Comparison of ENCODE assay signal across 12 cellular contexts in genomic region chr9:15936316-15936869, GRCh38.
DNase-seq lines count a peak whose midpoint lies in the region; ATAC-seq and TF ChIP-seq lines count a peak whose summit lies in the region.
"Had no signal": no experiment of that assay in that cellular context is flagged by ENCODE, and none has a peak within 500 bp of the region (broad histone marks: within the 10 kb centered on the region; RNA-seq: fewer than 3 reads in every experiment).

No MANE protein-coding gene starts in this region.

- no peak for TF ChIP-seq CTCF in chondrocyte (IDR thresholded peaks at IDR 0.05)

- no peaks in the 10 kb centered on the region for H3K36me3 ChIP-seq in trophoblast cell (ENCODE audit: control insufficient read depth in 1 of 2, insufficient read depth in 2 of 2, low read length in 2 of 2)

- ATAC-seq in HG03469 (IDR thresholded peaks at IDR 0.05; ENCODE audit: unreplicated experiment), result no peak

- H3K9me3 ChIP-seq in trophoblast cell (ENCODE audit: insufficient read depth, low read depth, low read length), result no peaks in the 10 kb centered on the region

- H3K9ac ChIP-seq in trophoblast cell (ENCODE audit: low read length), result peak overlapping the region; percentile 18

- H3K79me2 ChIP-seq in trophoblast cell (ENCODE audit: control insufficient read depth, insufficient read depth, low read length, poor library complexity), result no peaks in the 10 kb centered on the region

- no peaks in the 10 kb centered on the region for H3K27me3 ChIP-seq in trophoblast cell (ENCODE audit: insufficient read depth, low read length)

- peaks cover 8% of the 10 kb centered on the region for H3K36me3 Mint-ChIP-seq in chondrocyte (ENCODE audit: low read depth)

- no peak overlapping the region for H2BK12ac ChIP-seq in trophoblast cell (ENCODE audit: low read length)

- no peak overlapping the region for H2BK120ac ChIP-seq in trophoblast cell (ENCODE audit: insufficient read depth, low read length, poor library complexity)

- no peak overlapping the region for H4K12ac ChIP-seq in trophoblast cell (ENCODE audit: low read depth, low read length)

- H3K18ac ChIP-seq in trophoblast cell (ENCODE audit: low read length), result no peak overlapping the region

- no peak overlapping the region for H3K4me3 Mint-ChIP-seq in chondrocyte (ENCODE audit: unreplicated experiment)

- H2AFZ ChIP-seq in trophoblast cell (ENCODE audit: insufficient read depth, low read length, poor library complexity), result no peak overlapping the region

- H3K79me1 ChIP-seq in trophoblast cell (ENCODE audit: low read length), result no peaks in the 10 kb centered on the region

- H3K4ac ChIP-seq in trophoblast cell (ENCODE audit: low read depth, low read length), result no peak overlapping the region

- no peak overlapping the region for H4K8ac ChIP-seq in trophoblast cell (ENCODE audit: low read depth, low read length)

- H3K27ac ChIP-seq in trophoblast cell (ENCODE audit: low read depth, low read length), result no peak overlapping the region
- H3K27ac ChIP-seq: coronary artery had no signal

- DNase-seq in Daoy (ENCODE audit: low read depth), result peak; percentile 67
- peak; percentile 86 for DNase-seq in NCI-H2029 treated with DMSO at 0.1 percent for 48 hours (lab: John Stamatoyannopoulos, UW)
- no peak for DNase-seq in chondrocyte (ENCODE audit: low spot score)
- no peak for DNase-seq in trophoblast cell
- DNase-seq in activated T-cell treated with anti-CD3 and anti-CD28 coated beads, Interleukin-2, amount 50 U/mL, for 1 hour, result no peak
- DNase-seq in stimulated activated CD4-positive, alpha-beta T cell treated with anti-CD3 and anti-CD28 coated beads, Interleukin-2, amount 100 ng/mL, for 48 hours, result no peak
- no peak for DNase-seq in posterior cingulate gyrus
- DNase-seq: NCI-H187 treated with DMSO at 0.1 percent for 48 hours, occipital lobe, T-helper 1 cell had no signal

- no peak overlapping the region for H3K4me2 ChIP-seq in trophoblast cell (ENCODE audit: low read length)

- no peak overlapping the region for H2AK5ac ChIP-seq in trophoblast cell (ENCODE audit: low read length)

- H3K4me1 ChIP-seq in trophoblast cell (ENCODE audit: control insufficient read depth in 1 of 2, insufficient read depth in 2 of 2, low read length in 2 of 2), result no peaks in the 10 kb centered on the region

- peaks cover 14% of the 10 kb centered on the region for H3K9me3 Mint-ChIP-seq in chondrocyte (ENCODE audit: low read depth)

- intact Hi-C loops in posterior cingulate gyrus (cut with DNase I), result no loop called here

- WGBS in trophoblast cell (ENCODE audit: extremely low coverage, insufficient coverage, insufficient read length), result no CpG with 5 or more reads among the region's 5 CpGs

- no peak overlapping the region for H3K4me3 ChIP-seq in trophoblast cell (ENCODE audit: low read depth, low read length)
- H3K4me3 ChIP-seq: coronary artery had no signal

- no peak overlapping the region for H4K91ac ChIP-seq in trophoblast cell (ENCODE audit: low read depth, low read length)

- H3K23ac ChIP-seq in trophoblast cell (ENCODE audit: low read length), result peak overlapping the region; percentile 54

- peak overlapping the region; percentile 82 for H3K27ac Mint-ChIP-seq in chondrocyte (ENCODE audit: unreplicated experiment)

- no peak overlapping the region for H3K14ac ChIP-seq in trophoblast cell (ENCODE audit: low read length)

- H3K4me1 Mint-ChIP-seq in chondrocyte (ENCODE audit: low read depth), result peaks cover 33% of the 10 kb centered on the region

- no peak overlapping the region for H2BK5ac ChIP-seq in trophoblast cell (ENCODE audit: low read depth, low read length, poor library complexity)

- no peaks in the 10 kb centered on the region for H3K27me3 Mint-ChIP-seq in chondrocyte (ENCODE audit: low read depth)

Comparison
In these comparisons a context has a peak if more than half of its experiments do, and no peak if none do; other contexts are left out.
1. DNase-seq: peak in Daoy (single experiment) and NCI-H2029 treated with DMSO at 0.1 percent for 48 hours (single experiment); none in chondrocyte (single experiment), trophoblast cell (0 of 2), activated T-cell treated with anti-CD3 and anti-CD28 coated beads, Interleukin-2, amount 50 U/mL, for 1 hour (single experiment), stimulated activated CD4-positive, alpha-beta T cell treated with anti-CD3 and anti-CD28 coated beads, Interleukin-2, amount 100 ng/mL, for 48 hours (0 of 2) and posterior cingulate gyrus (0 of 10).